14 cellular contexts compared by ENCODE assay signal in the genomic region with DNA sequence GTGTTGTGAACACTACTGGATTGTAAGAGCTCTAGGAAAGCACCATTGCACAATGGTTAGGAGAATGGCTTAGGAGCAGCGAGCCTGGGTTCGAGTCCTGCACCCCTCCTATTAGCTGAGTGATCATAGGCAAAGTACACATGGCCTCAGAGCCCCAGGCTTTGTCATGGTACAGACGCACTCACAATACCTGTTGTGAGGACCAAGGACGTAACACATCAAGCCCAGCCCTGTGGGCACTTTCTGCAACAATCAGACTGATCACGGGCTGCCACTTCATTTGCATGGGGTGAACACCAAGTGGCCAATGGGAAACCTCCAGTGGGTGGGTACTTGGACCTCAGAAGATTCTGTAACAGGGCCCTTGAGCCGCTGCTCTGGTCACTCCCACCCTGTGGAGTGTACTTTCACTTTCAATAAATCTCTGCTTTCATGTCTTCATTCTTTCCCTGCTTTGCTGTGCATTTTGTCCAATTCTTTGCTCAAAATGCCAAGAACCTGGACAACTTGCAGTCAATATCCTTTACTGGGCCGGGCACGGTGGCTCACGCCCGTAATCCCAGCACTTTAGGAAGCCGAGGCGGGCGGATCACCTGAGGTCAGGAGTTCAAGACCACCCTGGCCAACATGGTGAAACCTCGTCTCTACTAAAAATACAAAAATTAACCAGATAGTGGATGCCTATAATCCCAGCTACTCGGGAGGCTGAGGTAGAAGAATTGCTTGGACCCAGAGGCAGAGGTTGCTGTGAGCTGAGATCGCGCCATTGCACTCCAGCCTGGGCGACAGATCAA. TPM values are rescaled to one million over a fixed set of nuclear protein-coding genes. Genes with fewer than 3 reads are reported as not detected.
A peak's percentile ranks its signal among the peaks of the same experiment; 100 is the strongest.
DNase-seq lines count a peak whose midpoint lies in the region; TF ChIP-seq lines count a peak whose summit lies in the region.
"Had no signal": no experiment of that assay in that cellular context is flagged by ENCODE, and none has a peak within 500 bp of the region (broad histone marks: within the 10 kb centered on the region; RNA-seq: fewer than 3 reads in every experiment).

No MANE protein-coding gene starts in this region.

- H3K36me3 ChIP-seq in GM23248 (ENCODE audit: low read depth) (no peaks in the 10 kb centered on the region), H7 (replicated peaks; ENCODE audit: control insufficient read depth, insufficient read depth, low read length) (no peaks in the 10 kb centered on the region)
- H3K36me3 ChIP-seq: gastroesophageal sphincter, Peyer's patch, right atrium auricular region had no signal

- no peak overlapping the region for H3K4me3 Mint-ChIP-seq in CD14-positive monocyte

- DNase-seq in GM23248 (peak; percentile 5), SK-MEL-5 (ENCODE audit: low read depth, low spot score) (peak; percentile 27), foreskin fibroblast (peak in 1 of 2 donors; percentile 22), renal cortical epithelial cell (ENCODE audit: low read depth) (peak; percentile 58), NCI-H2081 treated with DMSO at 0.1 percent for 48 hours (lab: John Stamatoyannopoulos, UW) (no peak), CD14-positive monocyte (ENCODE audit: low spot score) (no peak), H7 (no peak)
- DNase-seq in stimulated activated naive CD4-positive, alpha-beta T cell (lab: John Stamatoyannopoulos, UW), result no peak
- DNase-seq: DMS 273 treated with DMSO at 0.1 percent for 48 hours, NCI-H1694, trophoblast cell had no signal

- H3K36me3 Mint-ChIP-seq in CD14-positive monocyte, result no peaks in the 10 kb centered on the region

- TF ChIP-seq CTCF in foreskin fibroblast (IDR thresholded peaks at IDR 0.05; ENCODE audit: low read depth, low read length) (no peak), CD14-positive monocyte (IDR thresholded peaks at IDR 0.05) (no peak)

- H3K4me1 ChIP-seq in GM23248 (ENCODE audit: insufficient read depth), result no peaks in the 10 kb centered on the region
- H3K4me1 ChIP-seq: Peyer's patch, right atrium auricular region had no signal

- WGBS in GM23248 (ENCODE audit: low coverage in 1 of 2, low lambda C conversion rate in 2 of 2, missing lambda C conversion rate in 2 of 2), 2 experiments, result 67 to 70% methylated on average over 18 of the region's 18 CpGs

- no peaks in the 10 kb centered on the region for H4K20me1 ChIP-seq in GM23248 (ENCODE audit: insufficient read depth)

- H3K27ac ChIP-seq in GM23248, result no peak overlapping the region
- H3K27ac ChIP-seq: gastroesophageal sphincter, Peyer's patch, right atrium auricular region had no signal

- H3K9me3 Mint-ChIP-seq in CD14-positive monocyte, result no peaks in the 10 kb centered on the region

- no peak overlapping the region for H3K27ac Mint-ChIP-seq in CD14-positive monocyte

- intact Hi-C loops in CD14-positive monocyte (cut with micrococcal nuclease), result loop anchor here (5.0 to 10.0 kb wide), 3 partner anchors 209 to 712 kb away; no protein-coding TSS in a partner anchor

- H3K79me2 ChIP-seq in GM23248 (ENCODE audit: insufficient read depth), result no peaks in the 10 kb centered on the region

- peaks cover 5% of the 10 kb centered on the region for H3K4me1 Mint-ChIP-seq in CD14-positive monocyte

- H3F3A ChIP-seq in GM23248 (ENCODE audit: insufficient read depth), result no peaks in the 10 kb centered on the region

- no peaks in the 10 kb centered on the region for H3K9me3 ChIP-seq in GM23248 (ENCODE audit: low read depth)
- H3K9me3 ChIP-seq: gastroesophageal sphincter, Peyer's patch, right atrium auricular region had no signal

- no peak overlapping the region for H3K9ac ChIP-seq in GM23248

- H2AFZ ChIP-seq in GM23248, result no peak overlapping the region

- no peaks in the 10 kb centered on the region; the same call in 1 of the 2 replicates for H3K27me3 ChIP-seq in GM23248 (replicated peaks; ENCODE audit: insufficient read depth)
- peaks cover 2% of the 10 kb centered on the region for H3K27me3 ChIP-seq in H7 (ENCODE audit: control insufficient read depth, insufficient read depth, low read length)
- H3K27me3 ChIP-seq: gastroesophageal sphincter, Peyer's patch, right atrium auricular region had no signal

- no peaks in the 10 kb centered on the region for H3K9me2 ChIP-seq in GM23248 (ENCODE audit: insufficient read depth)

- no peak overlapping the region for H3K4me2 ChIP-seq in GM23248 (ENCODE audit: unreplicated experiment)

- H3K4me3 ChIP-seq in GM23248 (no peak overlapping the region), foreskin fibroblast (ENCODE audit: low read depth in 1 of 2, low read length in 2 of 2) (peak overlapping the region; percentile 5 to 28), H7 (ENCODE audit: insufficient read depth, low read depth, low read length) (no peak overlapping the region)
- H3K4me3 ChIP-seq: gastroesophageal sphincter, right atrium auricular region had no signal

- H3K27me3 Mint-ChIP-seq in CD14-positive monocyte (ENCODE audit: low read depth in 3 of 3), result peaks cover 8 to 12% (median 8%) of the 10 kb centered on the region in 3 donors

- in situ Hi-C loops in GM23248 (cut with MboI) (loop anchor here (25.0 kb wide), 1 partner anchor 424 kb away; no protein-coding TSS in a partner anchor), SK-MEL-5 (cut with HindIII; ENCODE audit: low pct_unique_long_range_greater_than_20kb, low sequenced_read_pairs) (loop anchor here (25.0 kb wide), 1 partner anchor 99 kb away; no protein-coding TSS in a partner anchor)

RNA-seq across cellular contexts. Expression of gene GLRX5, which starts 28.2 kb away (rescaled TPM):
- 38.6 and 46.0 TPM in 2 replicates for total RNA-seq in GM23248 (2014; rRNA removed; shearing (Covaris generic))
- polyA plus RNA-seq in GM23248 (2016; fragmentation: Nextera tagmentation; extraction: Ambion mirVana) (48.7 and 48.9 TPM in 2 replicates), CD14-positive monocyte (10 to 100 TPM; 31.1 to 43.1 TPM)
- 49.2 and 57.5 TPM in 2 replicates for total RNA-seq in SK-MEL-5 (2014; rRNA removed; shearing (Covaris generic))
- polyA plus RNA-seq in SK-MEL-5 (2015; cell fraction: cytosol; rRNA removed), result 30.6 and 43.0 TPM in 2 replicates
- polyA plus RNA-seq in SK-MEL-5 (2015; cell fraction: nucleus; rRNA removed), result 11.6 and 11.7 TPM in 2 replicates
- 35.4 and 44.1 TPM in 2 replicates for total RNA-seq in renal cortical epithelial cell
- total RNA-seq in H7 (2014; rRNA removed; shearing (Covaris generic)), result 67.1 and 73.1 TPM in 2 replicates

RNA-seq across cellular contexts. Expression of gene SYNE3, which starts 46.6 kb away (rescaled TPM):
- total RNA-seq in GM23248 (2014; rRNA removed; shearing (Covaris generic)), result 3.8 and 4.8 TPM in 2 replicates
- polyA plus RNA-seq in GM23248 (2016; fragmentation: Nextera tagmentation; extraction: Ambion mirVana) (1.2 TPM in 2 replicates), CD14-positive monocyte (1 to 10 TPM; 2.6 to 3.5 TPM)
- 1.3 and 1.6 TPM in 2 replicates for total RNA-seq in SK-MEL-5 (2014; rRNA removed; shearing (Covaris generic))
- polyA plus RNA-seq in SK-MEL-5 (2015; cell fraction: cytosol; rRNA removed), result 0.41 and 0.81 TPM in 2 replicates
- 1.5 and 2.6 TPM in 2 replicates for polyA plus RNA-seq in SK-MEL-5 (2015; cell fraction: nucleus; rRNA removed)
- 0.15 and 0.17 TPM in 2 replicates for total RNA-seq in renal cortical epithelial cell
- 0.31 and 0.63 TPM in 2 replicates for total RNA-seq in H7 (2014; rRNA removed; shearing (Covaris generic))

Comparison
In these comparisons a context has a peak if more than half of its experiments do, and no peak if none do; other contexts are left out.
1. DNase-seq: peak in GM23248 (single experiment), SK-MEL-5 (single experiment) and renal cortical epithelial cell (single experiment); none in stimulated activated naive CD4-positive, alpha-beta T cell (0 of 6), NCI-H2081 treated with DMSO at 0.1 percent for 48 hours (single experiment), CD14-positive monocyte (single experiment) and H7 (single experiment).
2. H3K4me3 ChIP-seq: peak in foreskin fibroblast (2 of 2); none in GM23248 (single experiment) and H7 (single experiment).